Comparison of ENCODE assay signal across 8 cellular contexts in the genomic region with DNA sequence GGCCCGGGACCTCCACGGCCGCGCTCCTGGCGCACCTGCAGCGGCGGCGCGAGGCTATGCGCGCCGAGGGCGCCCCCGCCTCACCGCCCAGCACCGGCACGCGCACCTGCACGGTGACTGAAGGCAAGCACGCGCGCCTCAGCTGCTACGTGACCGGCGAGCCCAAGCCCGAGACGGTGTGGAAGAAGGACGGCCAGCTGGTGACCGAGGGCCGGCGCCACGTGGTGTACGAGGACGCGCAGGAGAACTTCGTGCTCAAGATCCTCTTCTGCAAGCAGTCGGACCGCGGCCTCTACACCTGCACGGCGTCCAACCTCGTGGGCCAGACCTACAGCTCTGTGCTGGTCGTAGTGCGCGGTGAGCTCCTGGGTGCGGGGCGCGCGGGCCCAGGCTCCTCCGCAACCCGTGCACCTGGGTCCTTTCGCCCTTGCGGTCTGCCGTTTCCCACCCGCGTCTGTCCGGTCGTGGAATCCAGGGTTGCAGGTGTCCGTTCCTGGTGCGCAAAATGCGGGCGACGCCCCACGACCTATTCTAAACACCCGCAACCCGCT. TPM values are rescaled to one million over a fixed set of nuclear protein-coding genes. Genes with fewer than 3 reads are reported as not detected.
DNase-seq lines count a peak whose midpoint lies in the region; ATAC-seq and TF ChIP-seq lines count a peak whose summit lies in the region.

No MANE protein-coding gene starts in this region.

- WGBS in SK-N-SH (ENCODE audit: low lambda C conversion rate): 75% methylated on average over 31 of the region's 66 CpGs

- ATAC-seq in SK-N-SH treated with all-trans-retinoic acid at 6 μM for 48 hours (no peak), activated B cell treated with CpG ODN at 0.5 μM for 24 hours (ENCODE audit: low read depth) (no peak), HG02870 (IDR thresholded peaks at IDR 0.05; ENCODE audit: unreplicated experiment) (no peak), GM18868 (IDR thresholded peaks at IDR 0.05; ENCODE audit: unreplicated experiment) (no peak)
- no peak for ATAC-seq in stimulated activated effector memory CD8-positive, alpha-beta T cell treated with anti-CD3 and anti-CD28 coated beads, Interleukin-12 subunit alpha, Interleukin-12 subunit beta, amount 100 ng/mL, for 72 hours
- ATAC-seq in activated CD8-positive, alpha-beta memory T cell treated with anti-CD3 and anti-CD28 coated beads, Interleukin-2, amount 10 ng/mL, durations not matched to agents 7 days and 5 days: no peak

- no peak for TF ChIP-seq EP300 in SK-N-SH (IDR thresholded peaks at IDR 0.05; ENCODE audit: borderline replicate concordance in 1 of 2, low read depth in 1 of 2, low read length in 1 of 2)

- CTCF ChIA-PET in SK-N-SH (lab: Yijun Ruan, JAX) (interaction anchor here (0.7 kb wide), 1 partner anchor 13 kb away, joined by 3 read pairs; no protein-coding TSS in a partner anchor), activated B cell treated with CpG ODN at 0.5 μM for 24 hours (lab: Charles Lee) (no interaction called here)
- CTCF ChIA-PET in activated CD8-positive, alpha-beta memory T cell treated with anti-CD3 and anti-CD28 coated beads, Interleukin-2, amount 10 ng/mL, durations not matched to agents 7 days and 5 days (lab: Charles Lee): interaction anchor here (1.2 to 2.0 kb wide), 2 partner anchors 46 to 243 kb away, joined by 4 to 8 read pairs; no protein-coding TSS in a partner anchor

- POLR2A ChIA-PET in SK-N-SH (lab: Yijun Ruan, JAX): no interaction called here
- POLR2A ChIA-PET in activated B cell treated with CpG ODN at 0.5 μM for 24 hours (lab: Charles Lee): no interaction called here

- H3K4me1 ChIP-seq in SK-N-SH (ENCODE audit: control insufficient read depth in 1 of 2, insufficient read depth in 2 of 2, low read depth in 1 of 2, low read length in 1 of 2): peaks cover 0 to 19% of the 10 kb centered on the region in 2 experiments; a peak in 1 of 4 replicates
- no peaks in the 10 kb centered on the region; the same call in 1 of the 2 replicates for H3K4me1 ChIP-seq in iPS-20b (ENCODE audit: insufficient read depth, low read length)

- H3K27me3 ChIP-seq in SK-N-SH (ENCODE audit: insufficient read depth) (no peaks in the 10 kb centered on the region), iPS-20b (ENCODE audit: insufficient read depth, low read length) (no peaks in the 10 kb centered on the region)

- no peak overlapping the region for H3K27ac Mint-ChIP-seq in activated B cell treated with CpG ODN at 0.5 μM for 24 hours
- H3K27ac Mint-ChIP-seq in stimulated activated effector memory CD8-positive, alpha-beta T cell treated with anti-CD3 and anti-CD28 coated beads, Interleukin-12 subunit alpha, Interleukin-12 subunit beta, amount 100 ng/mL, for 72 hours: peak overlapping the region; percentile 75
- no peak overlapping the region for H3K27ac Mint-ChIP-seq in activated CD8-positive, alpha-beta memory T cell treated with anti-CD3 and anti-CD28 coated beads, Interleukin-2, amount 10 ng/mL, durations not matched to agents 7 days and 5 days

- H3K9me3 Mint-ChIP-seq in activated B cell treated with CpG ODN at 0.5 μM for 24 hours: no peaks in the 10 kb centered on the region
- H3K9me3 Mint-ChIP-seq in stimulated activated effector memory CD8-positive, alpha-beta T cell treated with anti-CD3 and anti-CD28 coated beads, Interleukin-12 subunit alpha, Interleukin-12 subunit beta, amount 100 ng/mL, for 72 hours: no peaks in the 10 kb centered on the region
- no peaks in the 10 kb centered on the region for H3K9me3 Mint-ChIP-seq in activated CD8-positive, alpha-beta memory T cell treated with anti-CD3 and anti-CD28 coated beads, Interleukin-2, amount 10 ng/mL, durations not matched to agents 7 days and 5 days (ENCODE audit: low read depth)

- H3K9me2 ChIP-seq in SK-N-SH: no peaks in the 10 kb centered on the region

- H3K27ac ChIP-seq in SK-N-SH (ENCODE audit: low read depth in 2 of 2, low read length in 1 of 2) (no peak overlapping the region; a peak in 1 of 4 replicates), iPS-20b (ENCODE audit: low read length) (no peak overlapping the region)

- TF ChIP-seq CTCF in SK-N-SH (IDR thresholded peaks at IDR 0.05) (no peak), activated B cell treated with CpG ODN at 0.5 μM for 24 hours (IDR thresholded peaks at IDR 0.05) (no peak)

- no peaks in the 10 kb centered on the region for H3F3A ChIP-seq in SK-N-SH (replicated peaks; ENCODE audit: insufficient read depth)

- intact Hi-C loops in activated B cell treated with CpG ODN at 0.5 μM for 24 hours (cut with micrococcal nuclease): loop anchor here (2.0 to 10.0 kb wide), 4 partner anchors 194 to 658 kb away; partner anchors contain the start of genes RNF187 and TRIM11

- H3K9me3 ChIP-seq in SK-N-SH (no peaks in the 10 kb centered on the region), iPS-20b (ENCODE audit: insufficient read depth, low read depth, low read length) (no peaks in the 10 kb centered on the region)

- H3K4me3 ChIP-seq in SK-N-SH (ENCODE audit: low read depth in 2 of 2, low read length in 1 of 2) (peak overlapping the region in 1 of 2 experiments; percentile 36; a peak in 1 of 4 replicates), iPS-20b (ENCODE audit: low read length) (peak overlapping the region; percentile 63)

- H3K36me3 Mint-ChIP-seq in activated B cell treated with CpG ODN at 0.5 μM for 24 hours (ENCODE audit: low read depth): peaks cover 5% of the 10 kb centered on the region
- H3K36me3 Mint-ChIP-seq in stimulated activated effector memory CD8-positive, alpha-beta T cell treated with anti-CD3 and anti-CD28 coated beads, Interleukin-12 subunit alpha, Interleukin-12 subunit beta, amount 100 ng/mL, for 72 hours: no peaks in the 10 kb centered on the region
- H3K36me3 Mint-ChIP-seq in activated CD8-positive, alpha-beta memory T cell treated with anti-CD3 and anti-CD28 coated beads, Interleukin-2, amount 10 ng/mL, durations not matched to agents 7 days and 5 days: no peaks in the 10 kb centered on the region

- no peak overlapping the region for H2AFZ ChIP-seq in SK-N-SH (ENCODE audit: low read depth)

- DNase-seq in SK-N-SH: no peak
- DNase-seq in activated B cell treated with CpG ODN at 0.5 μM for 24 hours: no peak
- no peak for DNase-seq in stimulated activated effector memory CD8-positive, alpha-beta T cell treated with anti-CD3 and anti-CD28 coated beads, Interleukin-12 subunit alpha, Interleukin-12 subunit beta, amount 100 ng/mL, for 72 hours (ENCODE audit: low spot score in 2 of 2)
- no peak for DNase-seq in activated CD8-positive, alpha-beta memory T cell treated with anti-CD3 and anti-CD28 coated beads, Interleukin-2, amount 10 ng/mL, durations not matched to agents 7 days and 5 days

- H3K36me3 ChIP-seq in SK-N-SH (replicated peaks in 1 of 2; ENCODE audit: control insufficient read depth in 1 of 2, insufficient read depth in 2 of 2, low read length in 1 of 2) (no peaks in the 10 kb centered on the region), iPS-20b (ENCODE audit: insufficient read depth, low read depth, low read length) (peaks cover 26% of the 10 kb centered on the region)

- peak overlapping the region; percentile 93; the same call in 1 of the 2 replicates for H3K4me2 ChIP-seq in SK-N-SH

- no peak for TF ChIP-seq RAD21 in SK-N-SH (IDR thresholded peaks at IDR 0.05; ENCODE audit: low read length)

- H3K4me3 Mint-ChIP-seq in activated B cell treated with CpG ODN at 0.5 μM for 24 hours: peak overlapping the region; percentile 89
- peak overlapping the region; percentile 83 for H3K4me3 Mint-ChIP-seq in stimulated activated effector memory CD8-positive, alpha-beta T cell treated with anti-CD3 and anti-CD28 coated beads, Interleukin-12 subunit alpha, Interleukin-12 subunit beta, amount 100 ng/mL, for 72 hours
- H3K4me3 Mint-ChIP-seq in activated CD8-positive, alpha-beta memory T cell treated with anti-CD3 and anti-CD28 coated beads, Interleukin-2, amount 10 ng/mL, durations not matched to agents 7 days and 5 days: no peak overlapping the region

- H3K27me3 Mint-ChIP-seq in activated B cell treated with CpG ODN at 0.5 μM for 24 hours: no peaks in the 10 kb centered on the region
- H3K27me3 Mint-ChIP-seq in activated CD8-positive, alpha-beta memory T cell treated with anti-CD3 and anti-CD28 coated beads, Interleukin-2, amount 10 ng/mL, durations not matched to agents 7 days and 5 days: no peaks in the 10 kb centered on the region

- no peaks in the 10 kb centered on the region for H4K20me1 ChIP-seq in SK-N-SH (ENCODE audit: insufficient read depth)

- H3K9ac ChIP-seq in SK-N-SH: no peak overlapping the region
- no peak overlapping the region for H3K9ac ChIP-seq in iPS-20b (ENCODE audit: low read depth, low read length)

- no peaks in the 10 kb centered on the region for H3K79me2 ChIP-seq in SK-N-SH (ENCODE audit: insufficient read depth)

- H3K4me1 Mint-ChIP-seq in activated B cell treated with CpG ODN at 0.5 μM for 24 hours: peaks cover 2% of the 10 kb centered on the region
- H3K4me1 Mint-ChIP-seq in stimulated activated effector memory CD8-positive, alpha-beta T cell treated with anti-CD3 and anti-CD28 coated beads, Interleukin-12 subunit alpha, Interleukin-12 subunit beta, amount 100 ng/mL, for 72 hours: peaks cover 11% of the 10 kb centered on the region
- H3K4me1 Mint-ChIP-seq in activated CD8-positive, alpha-beta memory T cell treated with anti-CD3 and anti-CD28 coated beads, Interleukin-2, amount 10 ng/mL, durations not matched to agents 7 days and 5 days: peaks cover 2% of the 10 kb centered on the region

TF ChIP-seq in SK-N-SH, 30 proteins besides CTCF, POLR2A, EP300 and RAD21 (continues in another document):
- TF ChIP-seq MAX (IDR thresholded peaks at IDR 0.05; ENCODE audit: low read depth): no peak

TF ChIP-seq in SK-N-SH treated with all-trans-retinoic acid at 6 μM for 48 hours, 23 proteins besides CTCF, POLR2A, EP300 and RAD21 (continues in another document):
- TF ChIP-seq ZC3H10 (CRISPR knock-in tag; IDR thresholded peaks at IDR 0.05) (no peak), CSDC2 (CRISPR knock-in tag; IDR thresholded peaks at IDR 0.05) (no peak)

RNA-seq across cellular contexts. Expression of gene OBSCN, which starts 4.6 kb away (rescaled TPM):
- polyA plus RNA-seq in SK-N-SH (2012; rRNA removed): 3.4 and 4.0 TPM in 2 replicates
- polyA plus RNA-seq in SK-N-SH (2012; cell fraction: cytosol; rRNA removed): 2.1 and 2.5 TPM in 2 replicates
- polyA plus RNA-seq in SK-N-SH (2012; cell fraction: nucleus; rRNA removed): 33.5 and 41.3 TPM in 2 replicates
- 16.1 and 19.8 TPM in 2 replicates for total RNA-seq in activated B cell treated with CpG ODN at 0.5 μM for 24 hours
- 10 to 100 TPM in 1 of 2 experiments, 1 to 10 TPM in 1; 5.7 to 10.4 TPM for total RNA-seq in activated CD8-positive, alpha-beta memory T cell treated with anti-CD3 and anti-CD28 coated beads, Interleukin-2, amount 10 ng/mL, durations not matched to agents 7 days and 5 days

RNA-seq across cellular contexts. Expression of gene IBA57, which starts 46.9 kb away (rescaled TPM):
- 1.8 TPM in 2 replicates for polyA plus RNA-seq in SK-N-SH (2012; rRNA removed)
- 0.86 and 1.1 TPM in 2 replicates for polyA plus RNA-seq in SK-N-SH (2012; cell fraction: cytosol; rRNA removed)
- polyA plus RNA-seq in SK-N-SH (2012; cell fraction: nucleus; rRNA removed): 4.4 TPM in 2 replicates
- total RNA-seq in activated B cell treated with CpG ODN at 0.5 μM for 24 hours: 10.8 and 14.5 TPM in 2 replicates
- total RNA-seq in activated CD8-positive, alpha-beta memory T cell treated with anti-CD3 and anti-CD28 coated beads, Interleukin-2, amount 10 ng/mL, durations not matched to agents 7 days and 5 days: 1 to 10 TPM; 6.8 to 8.5 TPM
